Comparison of ENCODE assay signal across 23 cellular contexts in genomic region chr17:45006927-45007461, GRCh38. TPM values are rescaled to one million over a fixed set of nuclear protein-coding genes. Genes with fewer than 3 reads are reported as not detected.
DNase-seq lines count a peak whose midpoint lies in the region; ATAC-seq and TF ChIP-seq lines count a peak whose summit lies in the region.
"Had no signal": no experiment of that assay in that cellular context is flagged by ENCODE, and none has a peak within 500 bp of the region (broad histone marks: within the 10 kb centered on the region; RNA-seq: fewer than 3 reads in every experiment).

No MANE protein-coding gene starts in this region.

- H3K27me3 Mint-ChIP-seq in activated CD4-positive, alpha-beta memory T cell treated with anti-CD3 and anti-CD28 coated beads, Interleukin-2, amount 10 ng/mL, durations not matched to agents 7 days and 5 days = peaks cover 15% of the 10 kb centered on the region

- peaks cover 7% of the 10 kb centered on the region for H3K4me1 Mint-ChIP-seq in activated CD4-positive, alpha-beta memory T cell treated with anti-CD3 and anti-CD28 coated beads, Interleukin-2, amount 10 ng/mL, durations not matched to agents 7 days and 5 days

- no peak overlapping the region for H3K9ac ChIP-seq in iPS-20b (ENCODE audit: low read depth, low read length)
- H3K9ac ChIP-seq: parathyroid adenoma had no signal

- H3K9me3 Mint-ChIP-seq in activated CD4-positive, alpha-beta memory T cell treated with anti-CD3 and anti-CD28 coated beads, Interleukin-2, amount 10 ng/mL, durations not matched to agents 7 days and 5 days = no peaks in the 10 kb centered on the region
- H3K9me3 Mint-ChIP-seq: dendritic cell treated with granulocyte-macrophage colony-stimulating factor and Interleukin-4, amounts not matched to agents 40 ng/mL and 50 ng/mL, for 4 days had no signal

- H3K4me3 ChIP-seq in HEK293 (ENCODE audit: low read depth, low read length) (no peak overlapping the region), iPS-20b (ENCODE audit: low read length) (0 out of 2 replicates have a peak overlapping the region, but pooled peaks have one; percentile 6)
- H3K4me3 ChIP-seq: skin epidermis, testis had no signal

- H3K36me3 ChIP-seq in HEK293 (ENCODE audit: control insufficient read depth in 2 of 2, insufficient read depth in 1 of 2, low read length in 2 of 2) (no peaks in the 10 kb centered on the region), iPS-20b (ENCODE audit: insufficient read depth, low read depth, low read length) (no peaks in the 10 kb centered on the region)

- no peaks in the 10 kb centered on the region for H3K36me3 Mint-ChIP-seq in activated CD4-positive, alpha-beta memory T cell treated with anti-CD3 and anti-CD28 coated beads, Interleukin-2, amount 10 ng/mL, durations not matched to agents 7 days and 5 days (ENCODE audit: low read depth)
- H3K36me3 Mint-ChIP-seq: activated CD8-positive, alpha-beta memory T cell treated with anti-CD3 and anti-CD28 coated beads, Interleukin-2, amount 10 ng/mL, durations not matched to agents 7 days and 5 days had no signal

- H3K27me3 ChIP-seq in iPS-20b (ENCODE audit: insufficient read depth, low read length) = no peaks in the 10 kb centered on the region; the same call in 1 of the 2 replicates
- H3K27me3 ChIP-seq: testis had no signal

- CTCF ChIA-PET in HEK293 (lab: Yijun Ruan, JAX) = interaction anchor here (0.7 kb wide), 1 partner anchor 39 kb away, joined by 3 read pairs; the partner anchor contains the start of gene C1QL1
- CTCF ChIA-PET in activated CD4-positive, alpha-beta memory T cell treated with anti-CD3 and anti-CD28 coated beads, Interleukin-2, amount 10 ng/mL, durations not matched to agents 7 days and 5 days (lab: Charles Lee) = no interaction called here

- no peak for ATAC-seq in HG03442 (IDR thresholded peaks at IDR 0.05; ENCODE audit: unreplicated experiment)
- ATAC-seq: activated CD8-positive, alpha-beta memory T cell treated with anti-CD3 and anti-CD28 coated beads, Interleukin-2, amount 10 ng/mL, durations not matched to agents 7 days and 5 days; HCT116 had no signal

- DNase-seq in AG20443 (ENCODE audit: low spot score) (peak; percentile 35), NCI-H69 (lab: John Stamatoyannopoulos, UW) (peak; percentile 62), substantia nigra (lab: John Stamatoyannopoulos, UW) (no peak), GM19240 (ENCODE audit: insufficient read length, low spot score) (no peak)
- no peak for DNase-seq in activated CD4-positive, alpha-beta memory T cell treated with anti-CD3 and anti-CD28 coated beads, Interleukin-2, amount 10 ng/mL, durations not matched to agents 7 days and 5 days
- DNase-seq: activated CD4-positive, CD25-positive, alpha-beta regulatory T cell treated with anti-CD3 and anti-CD28 coated beads, Interleukin-2, amount 50 U/mL, for 72 hours; activated CD8-positive, alpha-beta memory T cell treated with anti-CD3 and anti-CD28 coated beads, Interleukin-2, amount 10 ng/mL, durations not matched to agents 7 days and 5 days; activated naive CD4-positive, alpha-beta T cell; AML-193; Caco-2; head of caudate nucleus; kidney; SHP77 treated with DMSO at 0.1 percent for 48 hours; stimulated activated CD4-positive, alpha-beta T cell treated with anti-CD3 and anti-CD28 coated beads, Interleukin-4, amount 100 ng/mL, for 4 hours; testis had no signal

- no peak overlapping the region for H3K4me3 Mint-ChIP-seq in activated CD4-positive, alpha-beta memory T cell treated with anti-CD3 and anti-CD28 coated beads, Interleukin-2, amount 10 ng/mL, durations not matched to agents 7 days and 5 days
- H3K4me3 Mint-ChIP-seq: activated CD8-positive, alpha-beta memory T cell treated with anti-CD3 and anti-CD28 coated beads, Interleukin-2, amount 10 ng/mL, durations not matched to agents 7 days and 5 days; dendritic cell treated with granulocyte-macrophage colony-stimulating factor and Interleukin-4, amounts not matched to agents 40 ng/mL and 50 ng/mL, for 4 days had no signal

- H3K27ac Mint-ChIP-seq in activated CD4-positive, alpha-beta memory T cell treated with anti-CD3 and anti-CD28 coated beads, Interleukin-2, amount 10 ng/mL, durations not matched to agents 7 days and 5 days = no peak overlapping the region
- H3K27ac Mint-ChIP-seq: activated CD8-positive, alpha-beta memory T cell treated with anti-CD3 and anti-CD28 coated beads, Interleukin-2, amount 10 ng/mL, durations not matched to agents 7 days and 5 days; dendritic cell treated with granulocyte-macrophage colony-stimulating factor and Interleukin-4, amounts not matched to agents 40 ng/mL and 50 ng/mL, for 4 days had no signal

- POLR2A ChIA-PET in HEK293 (lab: Yijun Ruan, JAX) = no interaction called here
- POLR2A ChIA-PET in activated CD4-positive, alpha-beta memory T cell treated with anti-CD3 and anti-CD28 coated beads, Interleukin-2, amount 10 ng/mL, durations not matched to agents 7 days and 5 days (lab: Charles Lee) = no interaction called here

- H3K4me1 ChIP-seq in HEK293 (ENCODE audit: control insufficient read depth, insufficient read depth, low read length) (peaks cover 3% of the 10 kb centered on the region; the same call in 1 of the 2 replicates), iPS-20b (ENCODE audit: insufficient read depth, low read length) (peaks cover 13% of the 10 kb centered on the region; the same call in 1 of the 2 replicates)
- H3K4me1 ChIP-seq: Caco-2, parathyroid adenoma, testis had no signal

- no peaks in the 10 kb centered on the region for H3K9me3 ChIP-seq in HEK293 (ENCODE audit: control insufficient read depth, insufficient read depth, low read depth, low read length)
- H3K9me3 ChIP-seq in iPS-20b (ENCODE audit: insufficient read depth, low read depth, low read length) = no peaks in the 10 kb centered on the region
- H3K9me3 ChIP-seq: Caco-2, testis had no signal

- no peak overlapping the region for H3K27ac ChIP-seq in HEK293 (ENCODE audit: extremely low read depth, low read depth, low read length)
- H3K27ac ChIP-seq in iPS-20b (ENCODE audit: low read length) = no peak overlapping the region
- no peak overlapping the region for H3K27ac ChIP-seq in substantia nigra (ENCODE audit: low read depth, low read length, poor library complexity, severe bottlenecking)
- H3K27ac ChIP-seq: parathyroid adenoma, skin epidermis, testis had no signal

- TF ChIP-seq CTCF in HEK293 (tag by site-specific recombination; IDR thresholded peaks at IDR 0.05) = no peak

TF ChIP-seq in HEK293, 187 proteins besides CTCF, POLR2A, EP300 and RAD21 (continues in another document):
- TF ChIP-seq ZNF341 (tag by site-specific recombination; IDR thresholded peaks at IDR 0.05; ENCODE audit: low read depth) (peak; percentile 46), ZFHX2 (tag by site-specific recombination; conservative IDR thresholded peaks at IDR 0.05) (peak; percentile 43), ZNF148 (tag by site-specific recombination; IDR thresholded peaks at IDR 0.05; ENCODE audit: borderline replicate concordance) (no peak), ZFP69B (tag by site-specific recombination; IDR thresholded peaks at IDR 0.05) (peak; percentile 93), PATZ1 (tag by site-specific recombination; IDR thresholded peaks at IDR 0.05) (0 out of 2 replicates have a peak, but pooled peaks have one; percentile 36)

RNA-seq across cellular contexts. Expression of gene C1QL1, which starts 38.9 kb away (rescaled TPM):
- total RNA-seq in activated CD4-positive, alpha-beta memory T cell treated with anti-CD3 and anti-CD28 coated beads, Interleukin-2, amount 10 ng/mL, durations not matched to agents 7 days and 5 days = under 1 TPM; 0.33 to 0.43 TPM
- total RNA-seq: astrocyte had no signal

RNA-seq across cellular contexts. Expression of gene DCAKD, which starts 44.4 kb away (rescaled TPM):
- total RNA-seq in activated CD4-positive, alpha-beta memory T cell treated with anti-CD3 and anti-CD28 coated beads, Interleukin-2, amount 10 ng/mL, durations not matched to agents 7 days and 5 days = 10 to 100 TPM; 25.9 to 26.2 TPM

RNA-seq across cellular contexts. Expression of gene NMT1, which starts 54.1 kb away (rescaled TPM):
- 100 to 1,000 TPM; 114 TPM for total RNA-seq in activated CD4-positive, alpha-beta memory T cell treated with anti-CD3 and anti-CD28 coated beads, Interleukin-2, amount 10 ng/mL, durations not matched to agents 7 days and 5 days

RNA-seq across cellular contexts. Expression of gene KIF18B, which starts 59.4 kb away (rescaled TPM):
- 10 to 100 TPM; 66.9 to 67.9 TPM for total RNA-seq in activated CD4-positive, alpha-beta memory T cell treated with anti-CD3 and anti-CD28 coated beads, Interleukin-2, amount 10 ng/mL, durations not matched to agents 7 days and 5 days

Comparison
In these comparisons a context has a peak if more than half of its experiments do, and no peak if none do; other contexts are left out.
1. DNase-seq: peak in AG20443 (single experiment) and NCI-H69 (single experiment); none in activated CD4-positive, alpha-beta memory T cell treated with anti-CD3 and anti-CD28 coated beads, Interleukin-2, amount 10 ng/mL, durations not matched to agents 7 days and 5 days (single experiment), substantia nigra (0 of 49) and GM19240 (single experiment).